10 cellular contexts compared by ENCODE assay signal in genomic region chr14:61585598-61586538, GRCh38.
A peak's percentile ranks its signal among the peaks of the same experiment; 100 is the strongest.
DNase-seq lines count a peak whose midpoint lies in the region; ATAC-seq, FAIRE-seq and TF ChIP-seq lines count a peak whose summit lies in the region.
"Had no signal": no experiment of that assay in that cellular context is flagged by ENCODE, and none has a peak within 500 bp of the region (broad histone marks: within the 10 kb centered on the region; RNA-seq: fewer than 3 reads in every experiment).

No MANE protein-coding gene starts in this region.

- H4K20me1 ChIP-seq in HepG2 (ENCODE audit: insufficient read depth, low read length) (no peaks in the 10 kb centered on the region), endothelial cell of umbilical vein (replicated peaks; ENCODE audit: control insufficient read depth, extremely low read depth, insufficient read depth, low read length) (no peaks in the 10 kb centered on the region)

- H3K79me2 ChIP-seq in HepG2 (ENCODE audit: insufficient read depth, low read length) (no peaks in the 10 kb centered on the region), endothelial cell of umbilical vein (ENCODE audit: control insufficient read depth, insufficient read depth, low read length) (no peaks in the 10 kb centered on the region)

- BruUV-seq in HepG2 (replicated peaks; lab: Mats Ljungman, UMichigan), result no TSS peak
- no TSS peak for BruUV-seq in endothelial cell of umbilical vein (replicated peaks; lab: Mats Ljungman, UMichigan)

- H3K9ac ChIP-seq in liver (ENCODE audit: low read depth in 1 of 2, low read length in 2 of 2) (no peak overlapping the region), HepG2 (ENCODE audit: insufficient read depth, low read depth, low read length) (no peak overlapping the region), endothelial cell of umbilical vein (replicated peaks; ENCODE audit: extremely low read depth, insufficient read depth, low read length) (no peak overlapping the region)

- no peak for TF ChIP-seq POLR2A in HepG2 (IDR thresholded peaks at IDR 0.05; ENCODE audit: insufficient read depth in 1 of 2, low read depth in 2 of 2, low read length in 2 of 2)
- TF ChIP-seq POLR2A in endothelial cell of umbilical vein (IDR thresholded peaks at IDR 0.05; ENCODE audit: low read depth, low read length), result no peak

- dilution Hi-C loops in endothelial cell of umbilical vein (cut with MboI; ENCODE audit: extremely low pct_ligation_motif_present, low sequenced_read_pairs), result no loop called here

- H3K36me3 ChIP-seq in liver (ENCODE audit: control insufficient read depth in 4 of 4, insufficient read depth in 3 of 4, low read depth in 1 of 4, low read length in 3 of 4), result no peaks in the 10 kb centered on the region
- no peaks in the 10 kb centered on the region for H3K36me3 ChIP-seq in HepG2 (replicated peaks in 1 of 2; ENCODE audit: control insufficient read depth in 1 of 2, insufficient read depth in 2 of 2, low read length in 2 of 2)
- no peaks in the 10 kb centered on the region for H3K36me3 ChIP-seq in endothelial cell of umbilical vein (ENCODE audit: control insufficient read depth in 2 of 2, extremely low read depth in 1 of 2, insufficient read depth in 2 of 2, low read length in 2 of 2)
- peaks cover 0 to 5% of the 10 kb centered on the region in 2 donors for H3K36me3 ChIP-seq in muscle layer of duodenum (ENCODE audit: control insufficient read depth in 1 of 2, insufficient read depth in 2 of 2, low read length in 2 of 2)

- H3K4me2 ChIP-seq in HepG2 (ENCODE audit: low read depth, low read length) (no peak overlapping the region), endothelial cell of umbilical vein (ENCODE audit: insufficient read depth, low read length) (peak overlapping the region; percentile 0)

- TF ChIP-seq RAD21 in liver (IDR thresholded peaks at IDR 0.05), result peak; percentile 10
- no peak for TF ChIP-seq RAD21 in HepG2 (CRISPR knock-in tag; IDR thresholded peaks at IDR 0.05)

- H3K9me3 ChIP-seq in liver (ENCODE audit: control insufficient read depth in 4 of 4, low read length in 3 of 4) (no peaks in the 10 kb centered on the region), HepG2 (ENCODE audit: low read length) (no peaks in the 10 kb centered on the region), endothelial cell of umbilical vein (replicated peaks; ENCODE audit: control insufficient read depth, insufficient read depth, low read length) (no peaks in the 10 kb centered on the region), muscle layer of duodenum (ENCODE audit: control insufficient read depth in 1 of 2, low read length in 2 of 2) (no peaks in the 10 kb centered on the region)

- no peak for TF ChIP-seq CTCF in liver (IDR thresholded peaks at IDR 0.05; ENCODE audit: low read depth, low read length, missing input control)
- TF ChIP-seq CTCF in HepG2 (CRISPR knock-in tag; IDR thresholded peaks at IDR 0.05), result no peak
- no peak for TF ChIP-seq CTCF in endothelial cell of umbilical vein (IDR thresholded peaks at IDR 0.05; ENCODE audit: extremely low read depth in 1 of 2, insufficient read depth in 1 of 2, low read depth in 1 of 2, low read length in 2 of 2)

- H3K4me3 ChIP-seq in liver (ENCODE audit: low read depth in 1 of 3, low read length in 3 of 3) (no peak overlapping the region), HepG2 (replicated peaks in 1 of 3; ENCODE audit: insufficient read depth in 1 of 3, low read depth in 2 of 3, low read length in 3 of 3) (no peak overlapping the region), endothelial cell of umbilical vein (replicated peaks in 1 of 3; ENCODE audit: insufficient read depth in 1 of 3, low read depth in 1 of 3, low read length in 3 of 3) (no peak overlapping the region), muscle layer of duodenum (ENCODE audit: low read depth in 1 of 2, low read length in 2 of 2) (peak overlapping the region in 1 of 2 donors; percentile 7)

- ATAC-seq in HepG2, result no peak
- ATAC-seq in HG03139 (IDR thresholded peaks at IDR 0.05; ENCODE audit: unreplicated experiment), result no peak
- no peak for ATAC-seq in HG03097 (IDR thresholded peaks at IDR 0.05; ENCODE audit: low FRiP score, unreplicated experiment)

- H3K27ac ChIP-seq in liver (ENCODE audit: low read depth in 1 of 2, low read length in 2 of 2) (peak overlapping the region; percentile 7 to 43), HepG2 (ENCODE audit: extremely low read length, insufficient read depth, low read length) (no peak overlapping the region), endothelial cell of umbilical vein (ENCODE audit: insufficient read depth, low read depth, low read length) (peak overlapping the region; percentile 22), muscle layer of duodenum (ENCODE audit: low read length) (peak overlapping the region; percentile 81)

- H2AFZ ChIP-seq in HepG2 (ENCODE audit: low read length), result no peak overlapping the region
- peak overlapping the region; percentile 1 for H2AFZ ChIP-seq in endothelial cell of umbilical vein (ENCODE audit: low read depth, low read length)

- H3K9me1 ChIP-seq in endothelial cell of umbilical vein (replicated peaks; ENCODE audit: control insufficient read depth, extremely low read depth, insufficient read depth, low read length), result no peaks in the 10 kb centered on the region

- no peak for DNase-seq in HepG2 (ENCODE audit: low spot score)
- DNase-seq in endothelial cell of umbilical vein (ENCODE audit: low read depth, low spot score), result peak; percentile 91
- no peak for DNase-seq in NCI-H128 (lab: John Stamatoyannopoulos, UW; ENCODE audit: unreplicated experiment)
- no peak for DNase-seq in effector CD8-positive, alpha-beta T cell (lab: John Stamatoyannopoulos, UW)
- DNase-seq: CD4-positive, alpha-beta memory T cell; MM.1S had no signal

- in situ Hi-C loops in HepG2 (cut with HindIII; ENCODE audit: extremely low pct_ligation_motif_present, low pct_unique_long_range_greater_than_20kb), result no loop called here

- intact Hi-C loops in HepG2 (cut with micrococcal nuclease; ENCODE audit: unreplicated experiment) (no loop called here), endothelial cell of umbilical vein (cut with micrococcal nuclease) (loop anchor here (1.0 kb wide), 1 partner anchor 24 kb away; no protein-coding TSS in a partner anchor)

- CTCF ChIA-PET in HepG2 (lab: Yijun Ruan, JAX; ENCODE audit: low intra/inter-chr PET ratio, low total read pairs), result no interaction called here
- CTCF ChIA-PET in endothelial cell of umbilical vein (lab: Charles Lee), result interaction anchor here (0.6 to 2.1 kb wide), 8 partner anchors 10 to 83 kb away, joined by 3 to 10 read pairs (median 6); no protein-coding TSS in a partner anchor

- WGBS in liver, result 68% methylated on average over 5 of the region's 5 CpGs
- WGBS in HepG2 (ENCODE audit: low lambda C conversion rate), result 77% methylated on average over 5 of the region's 5 CpGs

- POLR2A ChIA-PET in HepG2 (lab: Yijun Ruan, JAX), result interaction anchor here (1.0 to 1.1 kb wide), 2 partner anchors 17 to 23 kb away, joined by 3 read pairs; no protein-coding TSS in a partner anchor
- POLR2A ChIA-PET in endothelial cell of umbilical vein (lab: Charles Lee), result interaction anchor here (0.6 to 1.0 kb wide), 2 partner anchors 24 to 507 kb away, joined by 3 to 5 read pairs; no protein-coding TSS in a partner anchor

- H3K4me1 ChIP-seq in liver (ENCODE audit: control insufficient read depth in 4 of 4, insufficient read depth in 4 of 4, low read length in 3 of 4), result peaks cover 0 to 10% (median 2%) of the 10 kb centered on the region in 4 donors
- peaks cover 49% of the 10 kb centered on the region for H3K4me1 ChIP-seq in HepG2 (ENCODE audit: insufficient read depth, low read length)
- peaks cover 17% of the 10 kb centered on the region for H3K4me1 ChIP-seq in endothelial cell of umbilical vein (ENCODE audit: control insufficient read depth, extremely low read depth, insufficient read depth, low read length)
- peaks cover 8% of the 10 kb centered on the region in 2 donors for H3K4me1 ChIP-seq in muscle layer of duodenum (ENCODE audit: control insufficient read depth in 1 of 2, insufficient read depth in 2 of 2, low read length in 2 of 2)

- TF ChIP-seq EP300 in HepG2 (IDR thresholded peaks at IDR 0.05; ENCODE audit: low read depth in 2 of 2, low read length in 2 of 2), result no peak
- TF ChIP-seq EP300 in HepG2 (CRISPR knock-in tag; IDR thresholded peaks at IDR 0.05; ENCODE audit: borderline replicate concordance), result no peak

- FAIRE-seq in HepG2 (lab: Jason Lieb, UNC) (no peak), endothelial cell of umbilical vein (lab: Jason Lieb, UNC) (peak; percentile 83)

- H3K27me3 ChIP-seq in liver (ENCODE audit: control insufficient read depth in 4 of 4, insufficient read depth in 4 of 4, low read length in 3 of 4) (no peaks in the 10 kb centered on the region), HepG2 (ENCODE audit: control insufficient read depth in 1 of 2, insufficient read depth in 2 of 2, low read length in 2 of 2) (no peaks in the 10 kb centered on the region; a peak in 1 of 5 replicates), endothelial cell of umbilical vein (ENCODE audit: control insufficient read depth in 2 of 2, insufficient read depth in 2 of 2, low read length in 2 of 2) (no peaks in the 10 kb centered on the region), muscle layer of duodenum (ENCODE audit: low read depth, low read length) (no peaks in the 10 kb centered on the region)

TF ChIP-seq in HepG2, 621 proteins besides CTCF, POLR2A, EP300 and RAD21 (continues in another document):
- TF ChIP-seq AHR (CRISPR knock-in tag; IDR thresholded peaks at IDR 0.05), result no peak
- no peak for TF ChIP-seq AGO2 (optimal IDR thresholded peaks at IDR 0.05; ENCODE audit: low read depth, low read length)
- no peak for TF ChIP-seq MXD4 (CRISPR knock-in tag; IDR thresholded peaks at IDR 0.05)
- TF ChIP-seq ZNF234 (CRISPR knock-in tag; conservative IDR thresholded peaks at IDR 0.05), result no peak

TF ChIP-seq in endothelial cell of umbilical vein, 7 proteins besides CTCF, POLR2A, EP300 and RAD21:
- peak; percentile 62 for TF ChIP-seq FOS (IDR thresholded peaks at IDR 0.05; ENCODE audit: borderline replicate concordance, insufficient read depth, low read length)
- TF ChIP-seq EZH2 (IDR thresholded peaks at IDR 0.05; ENCODE audit: borderline replicate concordance, low read depth, low read length, severe bottlenecking), result no peak
